16 cellular contexts compared by ENCODE assay signal in genomic region chr3:100971776-100972175, GRCh38. TPM values are rescaled to one million over a fixed set of nuclear protein-coding genes. Genes with fewer than 3 reads are reported as not detected.
A peak's percentile ranks its signal among the peaks of the same experiment; 100 is the strongest.
DNase-seq lines count a peak whose midpoint lies in the region; ATAC-seq and TF ChIP-seq lines count a peak whose summit lies in the region.
"Had no signal": no experiment of that assay in that cellular context is flagged by ENCODE, and none has a peak within 500 bp of the region (broad histone marks: within the 10 kb centered on the region; RNA-seq: fewer than 3 reads in every experiment).

No MANE protein-coding gene starts in this region.

- intact Hi-C loops in lower lobe of right lung (cut with DNase I) = no loop called here

- DNase-seq in AG20443 (ENCODE audit: low spot score) = peak; percentile 33
- DNase-seq in NCI-H1105 treated with DMSO at 0.1 percent for 48 hours (lab: John Stamatoyannopoulos, UW) = peak; percentile 51
- DNase-seq in lower lobe of right lung = no peak
- DNase-seq in OCI-M1 (lab: John Stamatoyannopoulos, UW) = no peak
- DNase-seq in SIG-M5 treated with dmso at 0.1 percent for 504 hours (lab: John Stamatoyannopoulos, UW; ENCODE audit: unreplicated experiment) = no peak
- DNase-seq: Karpas-422, NCI-H1436 treated with DMSO at 0.1 percent for 48 hours, NCI-H2029, NCI-H2171, NCI-H345, NCI-H524 treated with DMSO at 0.1 percent for 48 hours had no signal

- H3K4me3 ChIP-seq in lower lobe of right lung (no peak overlapping the region), stomach smooth muscle (ENCODE audit: low read length in 2 of 2) (no peak overlapping the region)

- peak in 1 of 2 donors; percentile 36 for ATAC-seq in lower lobe of right lung
- ATAC-seq in esophagus mucosa = no peak
- no peak for ATAC-seq in GM19467 (IDR thresholded peaks at IDR 0.05; ENCODE audit: unreplicated experiment)
- ATAC-seq: Right ventricle myocardium inferior had no signal

- H3K36me3 ChIP-seq in lower lobe of right lung (no peaks in the 10 kb centered on the region), stomach smooth muscle (ENCODE audit: control insufficient read depth in 2 of 2, insufficient read depth in 2 of 2, low read length in 2 of 2) (no peaks in the 10 kb centered on the region)

- no peak for TF ChIP-seq CTCF in lower lobe of right lung (IDR thresholded peaks at IDR 0.05)

- H3K27me3 ChIP-seq in lower lobe of right lung (ENCODE audit: low read depth) (no peaks in the 10 kb centered on the region), stomach smooth muscle (ENCODE audit: control insufficient read depth in 1 of 2, insufficient read depth in 2 of 2, low read length in 2 of 2) (no peaks in the 10 kb centered on the region)

- no peak overlapping the region for H3K9ac ChIP-seq in stomach smooth muscle (ENCODE audit: low read length in 2 of 2)

- H3K27ac ChIP-seq in lower lobe of right lung (peak overlapping the region; percentile 34), stomach smooth muscle (ENCODE audit: low read length) (peak overlapping the region; percentile 68)

- H3K4me1 ChIP-seq in lower lobe of right lung (peaks cover 12% of the 10 kb centered on the region), stomach smooth muscle (ENCODE audit: control insufficient read depth, insufficient read depth, low read length) (peaks cover 17% of the 10 kb centered on the region)

- H3K9me3 ChIP-seq in lower lobe of right lung (no peaks in the 10 kb centered on the region), stomach smooth muscle (ENCODE audit: control insufficient read depth in 2 of 2, low read length in 2 of 2) (no peaks in the 10 kb centered on the region)

RNA-seq across cellular contexts. Expression of gene ABI3BP, which starts 21.4 kb away (rescaled TPM):
- total RNA-seq in lower lobe of right lung (108 TPM), esophagus mucosa (7.1 TPM)
- total RNA-seq: B cell had no signal

Comparison
In these comparisons a context has a peak if more than half of its experiments do, and no peak if none do; other contexts are left out.
1. DNase-seq: peak in AG20443 (single experiment) and NCI-H1105 treated with DMSO at 0.1 percent for 48 hours (single experiment); none in lower lobe of right lung (single experiment), OCI-M1 (single experiment) and SIG-M5 treated with dmso at 0.1 percent for 504 hours (single experiment).
2. RNA of gene ABI3BP, which starts 21.4 kb away (total RNA-seq): 108 TPM in lower lobe of right lung (single experiment); 7.1 TPM in esophagus mucosa (single experiment); every median in the first group is over 10 times any median in the second.